16 cellular contexts compared by ENCODE assay signal in the genomic region with DNA sequence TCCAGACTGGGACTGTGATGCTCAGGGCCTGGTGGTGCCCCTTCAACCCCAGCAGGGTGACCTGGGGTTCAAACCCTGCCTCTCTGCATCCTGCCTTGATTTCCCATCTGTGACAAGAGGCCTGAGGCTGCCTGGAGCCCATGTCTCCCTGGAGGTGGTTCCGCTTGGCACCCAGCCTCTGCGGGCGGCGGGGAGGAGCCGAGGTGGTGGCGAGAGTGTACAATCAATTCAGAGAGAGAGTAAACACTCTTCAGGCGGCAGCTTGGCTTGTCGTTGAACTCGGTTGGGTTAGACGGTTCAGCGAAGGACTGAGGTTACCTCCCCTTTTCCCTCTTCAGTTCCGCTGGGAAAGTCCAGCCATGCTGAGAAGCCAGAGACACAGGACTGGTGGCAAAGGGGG. TPM values are rescaled to one million over a fixed set of nuclear protein-coding genes. Genes with fewer than 3 reads are reported as not detected.
DNase-seq lines count a peak whose midpoint lies in the region; ATAC-seq and TF ChIP-seq lines count a peak whose summit lies in the region.
"Had no signal": no experiment of that assay in that cellular context is flagged by ENCODE, and none has a peak within 500 bp of the region (broad histone marks: within the 10 kb centered on the region; RNA-seq: fewer than 3 reads in every experiment).

No MANE protein-coding gene starts in this region.

- H3K27ac ChIP-seq in cingulate gyrus (ENCODE audit: low read depth, low read length) = peak overlapping the region; percentile 10
- no peak overlapping the region for H3K27ac ChIP-seq in thyroid gland
- no peak overlapping the region for H3K27ac ChIP-seq in substantia nigra (ENCODE audit: low read depth, low read length, poor library complexity, severe bottlenecking)

- H3K9me3 ChIP-seq in thyroid gland = no peaks in the 10 kb centered on the region

- H3K4me3 ChIP-seq in thyroid gland (replicated peaks in 1 of 3) = no peak overlapping the region
- H3K4me3 ChIP-seq: GM12878 had no signal

- ATAC-seq in HG03025 (IDR thresholded peaks at IDR 0.05; ENCODE audit: low FRiP score, unreplicated experiment) = no peak
- ATAC-seq: sciatic nerve had no signal

- intact Hi-C loops in thyroid gland (cut with DNase I) = no loop called here

- no peak for TF ChIP-seq CTCF in thyroid gland (IDR thresholded peaks at IDR 0.05)

- no peaks in the 10 kb centered on the region for H3K4me1 ChIP-seq in thyroid gland

- TF ChIP-seq POLR2A in thyroid gland (IDR thresholded peaks at IDR 0.05) = no peak

- no peaks in the 10 kb centered on the region for H3K36me3 ChIP-seq in thyroid gland

- no peaks in the 10 kb centered on the region for H3K27me3 ChIP-seq in thyroid gland

- DNase-seq in NCI-H128 (lab: John Stamatoyannopoulos, UW; ENCODE audit: unreplicated experiment) (peak; percentile 36), NCI-H2107 treated with DMSO at 0.1 percent for 48 hours (lab: John Stamatoyannopoulos, UW; ENCODE audit: unreplicated experiment) (peak; percentile 84), thyroid gland (peak; percentile 13 to 17), OCI-M1 (lab: John Stamatoyannopoulos, UW) (no peak), substantia nigra (lab: John Stamatoyannopoulos, UW) (no peak)
- DNase-seq: activated naive CD4-positive, alpha-beta T cell treated with anti-CD3 and anti-CD28 coated beads, Interleukin-2, amount 50 U/mL, for 16 hours; cortex of kidney; foreskin fibroblast; GDM1; hypothalamus; nucleus accumbens; stimulated activated CD4-positive, alpha-beta T cell treated with anti-CD3 and anti-CD28 coated beads, Interleukin-2, amount 100 ng/mL, for 24 hours had no signal

- WGBS in thyroid gland, 2 donors = 48 to 62% methylated on average over 10 to 11 of the region's 12 CpGs

RNA-seq across cellular contexts. Expression of gene NTNG2, which starts 39.3 kb away (rescaled TPM):
- 1 to 10 TPM in 1 of 4 donors, under 1 TPM in 3; 0.44 to 1.2 (median 0.75) TPM for total RNA-seq in thyroid gland

Comparison
In these comparisons a context has a peak if more than half of its experiments do, and no peak if none do; other contexts are left out.
1. DNase-seq: peak in NCI-H128 (single experiment), NCI-H2107 treated with DMSO at 0.1 percent for 48 hours (single experiment) and thyroid gland (2 of 2); none in OCI-M1 (single experiment) and substantia nigra (0 of 49).